ENCODE assay signal across 1 cellular context in the genomic region with DNA sequence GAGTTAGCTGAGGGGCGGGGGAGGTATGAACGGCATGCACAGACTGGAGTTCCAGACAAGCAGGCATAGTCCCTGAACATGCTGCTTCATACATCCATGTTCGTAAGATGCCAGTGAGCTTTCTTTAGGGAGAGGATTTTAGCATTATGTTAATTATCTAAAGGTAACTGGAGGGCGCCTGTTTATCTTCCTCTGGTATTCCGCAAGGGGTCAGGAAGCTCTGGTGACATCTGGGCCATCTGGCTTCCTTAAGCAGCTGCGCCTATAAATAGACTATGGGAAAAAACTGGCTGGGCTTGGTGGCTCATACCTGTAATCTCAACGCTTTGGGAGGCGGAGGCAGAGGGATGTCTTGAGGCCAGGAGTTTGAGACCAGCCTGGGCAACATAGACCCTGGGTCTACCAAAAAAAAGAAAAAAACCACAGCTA.
A peak's percentile ranks its signal among the peaks of the same experiment; 100 is the strongest.
TF ChIP-seq lines count a peak whose summit lies in the region.

No MANE protein-coding gene starts in this region.

TF ChIP-seq in K562, 482 proteins besides CTCF, POLR2A, EP300 and RAD21 (continued from another document and continues in another):
- TF ChIP-seq, protein P1, sequence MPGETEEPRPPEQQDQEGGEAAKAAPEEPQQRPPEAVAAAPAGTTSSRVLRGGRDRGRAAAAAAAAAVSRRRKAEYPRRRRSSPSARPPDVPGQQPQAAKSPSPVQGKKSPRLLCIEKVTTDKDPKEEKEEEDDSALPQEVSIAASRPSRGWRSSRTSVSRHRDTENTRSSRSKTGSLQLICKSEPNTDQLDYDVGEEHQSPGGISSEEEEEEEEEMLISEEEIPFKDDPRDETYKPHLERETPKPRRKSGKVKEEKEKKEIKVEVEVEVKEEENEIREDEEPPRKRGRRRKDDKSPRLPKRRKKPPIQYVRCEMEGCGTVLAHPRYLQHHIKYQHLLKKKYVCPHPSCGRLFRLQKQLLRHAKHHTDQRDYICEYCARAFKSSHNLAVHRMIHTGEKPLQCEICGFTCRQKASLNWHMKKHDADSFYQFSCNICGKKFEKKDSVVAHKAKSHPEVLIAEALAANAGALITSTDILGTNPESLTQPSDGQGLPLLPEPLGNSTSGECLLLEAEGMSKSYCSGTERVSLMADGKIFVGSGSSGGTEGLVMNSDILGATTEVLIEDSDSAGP (CRISPR knock-in tag; IDR thresholded peaks at IDR 0.05): no peak
- no peak for TF ChIP-seq NELFE (IDR thresholded peaks at IDR 0.05; ENCODE audit: insufficient read depth, insufficient read length)
- no peak for TF ChIP-seq TAF1 (IDR thresholded peaks at IDR 0.05; ENCODE audit: control insufficient read depth, extremely low read depth, insufficient read depth, low read length, severe bottlenecking)
- TF ChIP-seq CXXC5 (CRISPR knock-in tag; IDR thresholded peaks at IDR 0.05): peak; percentile 54
- TF ChIP-seq, protein P2, sequence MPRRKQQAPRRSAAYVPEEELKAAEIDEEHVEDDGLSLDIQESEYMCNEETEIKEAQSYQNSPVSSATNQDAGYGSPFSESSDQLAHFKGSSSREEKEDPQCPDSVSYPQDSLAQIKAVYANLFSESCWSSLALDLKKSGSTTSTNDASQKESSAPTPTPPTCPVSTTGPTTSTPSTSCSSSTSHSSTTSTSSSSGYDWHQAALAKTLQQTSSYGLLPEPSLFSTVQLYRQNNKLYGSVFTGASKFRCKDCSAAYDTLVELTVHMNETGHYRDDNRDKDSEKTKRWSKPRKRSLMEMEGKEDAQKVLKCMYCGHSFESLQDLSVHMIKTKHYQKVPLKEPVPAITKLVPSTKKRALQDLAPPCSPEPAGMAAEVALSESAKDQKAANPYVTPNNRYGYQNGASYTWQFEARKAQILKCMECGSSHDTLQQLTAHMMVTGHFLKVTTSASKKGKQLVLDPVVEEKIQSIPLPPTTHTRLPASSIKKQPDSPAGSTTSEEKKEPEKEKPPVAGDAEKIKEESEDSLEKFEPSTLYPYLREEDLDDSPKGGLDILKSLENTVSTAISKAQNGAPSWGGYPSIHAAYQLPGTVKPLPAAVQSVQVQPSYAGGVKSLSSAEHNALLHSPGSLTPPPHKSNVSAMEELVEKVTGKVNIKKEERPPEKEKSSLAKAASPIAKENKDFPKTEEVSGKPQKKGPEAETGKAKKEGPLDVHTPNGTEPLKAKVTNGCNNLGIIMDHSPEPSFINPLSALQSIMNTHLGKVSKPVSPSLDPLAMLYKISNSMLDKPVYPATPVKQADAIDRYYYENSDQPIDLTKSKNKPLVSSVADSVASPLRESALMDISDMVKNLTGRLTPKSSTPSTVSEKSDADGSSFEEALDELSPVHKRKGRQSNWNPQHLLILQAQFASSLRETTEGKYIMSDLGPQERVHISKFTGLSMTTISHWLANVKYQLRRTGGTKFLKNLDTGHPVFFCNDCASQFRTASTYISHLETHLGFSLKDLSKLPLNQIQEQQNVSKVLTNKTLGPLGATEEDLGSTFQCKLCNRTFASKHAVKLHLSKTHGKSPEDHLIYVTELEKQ (CRISPR knock-in tag; IDR thresholded peaks at IDR 0.05): no peak
- TF ChIP-seq, protein P3, sequence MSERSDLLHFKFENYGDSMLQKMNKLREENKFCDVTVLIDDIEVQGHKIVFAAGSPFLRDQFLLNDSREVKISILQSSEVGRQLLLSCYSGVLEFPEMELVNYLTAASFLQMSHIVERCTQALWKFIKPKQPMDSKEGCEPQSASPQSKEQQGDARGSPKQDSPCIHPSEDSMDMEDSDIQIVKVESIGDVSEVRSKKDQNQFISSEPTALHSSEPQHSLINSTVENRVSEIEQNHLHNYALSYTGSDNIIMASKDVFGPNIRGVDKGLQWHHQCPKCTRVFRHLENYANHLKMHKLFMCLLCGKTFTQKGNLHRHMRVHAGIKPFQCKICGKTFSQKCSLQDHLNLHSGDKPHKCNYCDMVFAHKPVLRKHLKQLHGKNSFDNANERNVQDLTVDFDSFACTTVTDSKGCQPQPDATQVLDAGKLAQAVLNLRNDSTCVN (CRISPR knock-in tag; IDR thresholded peaks at IDR 0.05): no peak
- TF ChIP-seq ZNF311 (CRISPR knock-in tag; IDR thresholded peaks at IDR 0.05): no peak
- TF ChIP-seq, protein P4, sequence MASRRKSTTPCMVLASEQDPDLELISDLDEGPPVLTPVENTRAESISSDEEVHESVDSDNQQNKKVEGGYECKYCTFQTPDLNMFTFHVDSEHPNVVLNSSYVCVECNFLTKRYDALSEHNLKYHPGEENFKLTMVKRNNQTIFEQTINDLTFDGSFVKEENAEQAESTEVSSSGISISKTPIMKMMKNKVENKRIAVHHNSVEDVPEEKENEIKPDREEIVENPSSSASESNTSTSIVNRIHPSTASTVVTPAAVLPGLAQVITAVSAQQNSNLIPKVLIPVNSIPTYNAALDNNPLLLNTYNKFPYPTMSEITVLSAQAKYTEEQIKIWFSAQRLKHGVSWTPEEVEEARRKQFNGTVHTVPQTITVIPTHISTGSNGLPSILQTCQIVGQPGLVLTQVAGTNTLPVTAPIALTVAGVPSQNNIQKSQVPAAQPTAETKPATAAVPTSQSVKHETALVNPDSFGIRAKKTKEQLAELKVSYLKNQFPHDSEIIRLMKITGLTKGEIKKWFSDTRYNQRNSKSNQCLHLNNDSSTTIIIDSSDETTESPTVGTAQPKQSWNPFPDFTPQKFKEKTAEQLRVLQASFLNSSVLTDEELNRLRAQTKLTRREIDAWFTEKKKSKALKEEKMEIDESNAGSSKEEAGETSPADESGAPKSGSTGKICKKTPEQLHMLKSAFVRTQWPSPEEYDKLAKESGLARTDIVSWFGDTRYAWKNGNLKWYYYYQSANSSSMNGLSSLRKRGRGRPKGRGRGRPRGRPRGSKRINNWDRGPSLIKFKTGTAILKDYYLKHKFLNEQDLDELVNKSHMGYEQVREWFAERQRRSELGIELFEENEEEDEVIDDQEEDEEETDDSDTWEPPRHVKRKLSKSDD (conservative IDR thresholded peaks at IDR 0.05; ENCODE audit: low read length): no peak
- TF ChIP-seq, protein P5, sequence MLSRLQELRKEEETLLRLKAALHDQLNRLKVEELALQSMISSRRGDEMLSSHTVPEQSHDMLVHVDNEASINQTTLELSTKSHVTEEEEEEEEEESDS (CRISPR knock-in tag; IDR thresholded peaks at IDR 0.05): no peak
- TF ChIP-seq, protein P6, sequence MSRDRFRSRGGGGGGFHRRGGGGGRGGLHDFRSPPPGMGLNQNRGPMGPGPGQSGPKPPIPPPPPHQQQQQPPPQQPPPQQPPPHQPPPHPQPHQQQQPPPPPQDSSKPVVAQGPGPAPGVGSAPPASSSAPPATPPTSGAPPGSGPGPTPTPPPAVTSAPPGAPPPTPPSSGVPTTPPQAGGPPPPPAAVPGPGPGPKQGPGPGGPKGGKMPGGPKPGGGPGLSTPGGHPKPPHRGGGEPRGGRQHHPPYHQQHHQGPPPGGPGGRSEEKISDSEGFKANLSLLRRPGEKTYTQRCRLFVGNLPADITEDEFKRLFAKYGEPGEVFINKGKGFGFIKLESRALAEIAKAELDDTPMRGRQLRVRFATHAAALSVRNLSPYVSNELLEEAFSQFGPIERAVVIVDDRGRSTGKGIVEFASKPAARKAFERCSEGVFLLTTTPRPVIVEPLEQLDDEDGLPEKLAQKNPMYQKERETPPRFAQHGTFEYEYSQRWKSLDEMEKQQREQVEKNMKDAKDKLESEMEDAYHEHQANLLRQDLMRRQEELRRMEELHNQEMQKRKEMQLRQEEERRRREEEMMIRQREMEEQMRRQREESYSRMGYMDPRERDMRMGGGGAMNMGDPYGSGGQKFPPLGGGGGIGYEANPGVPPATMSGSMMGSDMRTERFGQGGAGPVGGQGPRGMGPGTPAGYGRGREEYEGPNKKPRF (IDR thresholded peaks at IDR 0.05; ENCODE audit: low read depth, low read length): no peak
- TF ChIP-seq CCNT2 (IDR thresholded peaks at IDR 0.05; ENCODE audit: borderline replicate concordance, extremely low read depth, insufficient read length, low read depth, low read length): no peak
- no peak for TF ChIP-seq NONO (IDR thresholded peaks at IDR 0.05; ENCODE audit: low read depth in 2 of 2, low read length in 1 of 2)
- TF ChIP-seq NFYB (IDR thresholded peaks at IDR 0.05; ENCODE audit: extremely low read depth, insufficient read length): no peak
- no peak for TF ChIP-seq MCM3 (IDR thresholded peaks at IDR 0.05)
- no peak for TF ChIP-seq CAMTA2 (CRISPR knock-in tag; conservative IDR thresholded peaks at IDR 0.05)
- TF ChIP-seq ETV6 (IDR thresholded peaks at IDR 0.05; ENCODE audit: borderline replicate concordance in 1 of 2, low read depth in 2 of 2, low read length in 1 of 2): no peak
- no peak for TF ChIP-seq ETV6 (CRISPR knock-in tag; IDR thresholded peaks at IDR 0.05; ENCODE audit: borderline replicate concordance)
- TF ChIP-seq ELF4 (CRISPR knock-in tag; IDR thresholded peaks at IDR 0.05): peak; percentile 35; the same call in 1 of the 2 replicates
- peak; percentile 52 for TF ChIP-seq GATA2 (CRISPR knock-in tag; IDR thresholded peaks at IDR 0.05)
- TF ChIP-seq, protein P7, sequence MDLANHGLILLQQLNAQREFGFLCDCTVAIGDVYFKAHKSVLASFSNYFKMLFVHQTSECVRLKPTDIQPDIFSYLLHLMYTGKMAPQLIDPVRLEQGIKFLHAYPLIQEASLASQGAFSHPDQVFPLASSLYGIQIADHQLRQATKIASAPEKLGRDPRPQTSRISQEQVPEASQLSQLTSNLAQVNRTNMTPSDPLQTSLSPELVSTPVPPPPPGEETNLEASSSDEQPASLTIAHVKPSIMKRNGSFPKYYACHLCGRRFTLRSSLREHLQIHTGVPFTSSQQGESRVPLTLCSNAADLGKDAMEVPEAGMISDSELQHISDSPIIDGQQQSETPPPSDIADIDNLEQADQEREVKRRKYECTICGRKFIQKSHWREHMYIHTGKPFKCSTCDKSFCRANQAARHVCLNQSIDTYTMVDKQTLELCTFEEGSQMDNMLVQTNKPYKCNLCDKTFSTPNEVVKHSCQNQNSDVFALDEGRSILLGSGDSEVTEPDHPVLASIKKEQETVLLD (IDR thresholded peaks at IDR 0.05): no peak
- TF ChIP-seq ZNF253 (CRISPR knock-in tag; conservative IDR thresholded peaks at IDR 0.05): no peak
- TF ChIP-seq MAFK (IDR thresholded peaks at IDR 0.05; ENCODE audit: low read length): no peak
- no peak; the same call in 1 of the 2 replicates for TF ChIP-seq ZEB2 (IDR thresholded peaks at IDR 0.05)
- peak; percentile 86 for TF ChIP-seq CBFA2T2 (conservative IDR thresholded peaks at IDR 0.05)
- TF ChIP-seq ZNF133 (CRISPR knock-in tag; IDR thresholded peaks at IDR 0.05): no peak
- TF ChIP-seq MCM7 (IDR thresholded peaks at IDR 0.05): no peak
- TF ChIP-seq, protein P8, sequence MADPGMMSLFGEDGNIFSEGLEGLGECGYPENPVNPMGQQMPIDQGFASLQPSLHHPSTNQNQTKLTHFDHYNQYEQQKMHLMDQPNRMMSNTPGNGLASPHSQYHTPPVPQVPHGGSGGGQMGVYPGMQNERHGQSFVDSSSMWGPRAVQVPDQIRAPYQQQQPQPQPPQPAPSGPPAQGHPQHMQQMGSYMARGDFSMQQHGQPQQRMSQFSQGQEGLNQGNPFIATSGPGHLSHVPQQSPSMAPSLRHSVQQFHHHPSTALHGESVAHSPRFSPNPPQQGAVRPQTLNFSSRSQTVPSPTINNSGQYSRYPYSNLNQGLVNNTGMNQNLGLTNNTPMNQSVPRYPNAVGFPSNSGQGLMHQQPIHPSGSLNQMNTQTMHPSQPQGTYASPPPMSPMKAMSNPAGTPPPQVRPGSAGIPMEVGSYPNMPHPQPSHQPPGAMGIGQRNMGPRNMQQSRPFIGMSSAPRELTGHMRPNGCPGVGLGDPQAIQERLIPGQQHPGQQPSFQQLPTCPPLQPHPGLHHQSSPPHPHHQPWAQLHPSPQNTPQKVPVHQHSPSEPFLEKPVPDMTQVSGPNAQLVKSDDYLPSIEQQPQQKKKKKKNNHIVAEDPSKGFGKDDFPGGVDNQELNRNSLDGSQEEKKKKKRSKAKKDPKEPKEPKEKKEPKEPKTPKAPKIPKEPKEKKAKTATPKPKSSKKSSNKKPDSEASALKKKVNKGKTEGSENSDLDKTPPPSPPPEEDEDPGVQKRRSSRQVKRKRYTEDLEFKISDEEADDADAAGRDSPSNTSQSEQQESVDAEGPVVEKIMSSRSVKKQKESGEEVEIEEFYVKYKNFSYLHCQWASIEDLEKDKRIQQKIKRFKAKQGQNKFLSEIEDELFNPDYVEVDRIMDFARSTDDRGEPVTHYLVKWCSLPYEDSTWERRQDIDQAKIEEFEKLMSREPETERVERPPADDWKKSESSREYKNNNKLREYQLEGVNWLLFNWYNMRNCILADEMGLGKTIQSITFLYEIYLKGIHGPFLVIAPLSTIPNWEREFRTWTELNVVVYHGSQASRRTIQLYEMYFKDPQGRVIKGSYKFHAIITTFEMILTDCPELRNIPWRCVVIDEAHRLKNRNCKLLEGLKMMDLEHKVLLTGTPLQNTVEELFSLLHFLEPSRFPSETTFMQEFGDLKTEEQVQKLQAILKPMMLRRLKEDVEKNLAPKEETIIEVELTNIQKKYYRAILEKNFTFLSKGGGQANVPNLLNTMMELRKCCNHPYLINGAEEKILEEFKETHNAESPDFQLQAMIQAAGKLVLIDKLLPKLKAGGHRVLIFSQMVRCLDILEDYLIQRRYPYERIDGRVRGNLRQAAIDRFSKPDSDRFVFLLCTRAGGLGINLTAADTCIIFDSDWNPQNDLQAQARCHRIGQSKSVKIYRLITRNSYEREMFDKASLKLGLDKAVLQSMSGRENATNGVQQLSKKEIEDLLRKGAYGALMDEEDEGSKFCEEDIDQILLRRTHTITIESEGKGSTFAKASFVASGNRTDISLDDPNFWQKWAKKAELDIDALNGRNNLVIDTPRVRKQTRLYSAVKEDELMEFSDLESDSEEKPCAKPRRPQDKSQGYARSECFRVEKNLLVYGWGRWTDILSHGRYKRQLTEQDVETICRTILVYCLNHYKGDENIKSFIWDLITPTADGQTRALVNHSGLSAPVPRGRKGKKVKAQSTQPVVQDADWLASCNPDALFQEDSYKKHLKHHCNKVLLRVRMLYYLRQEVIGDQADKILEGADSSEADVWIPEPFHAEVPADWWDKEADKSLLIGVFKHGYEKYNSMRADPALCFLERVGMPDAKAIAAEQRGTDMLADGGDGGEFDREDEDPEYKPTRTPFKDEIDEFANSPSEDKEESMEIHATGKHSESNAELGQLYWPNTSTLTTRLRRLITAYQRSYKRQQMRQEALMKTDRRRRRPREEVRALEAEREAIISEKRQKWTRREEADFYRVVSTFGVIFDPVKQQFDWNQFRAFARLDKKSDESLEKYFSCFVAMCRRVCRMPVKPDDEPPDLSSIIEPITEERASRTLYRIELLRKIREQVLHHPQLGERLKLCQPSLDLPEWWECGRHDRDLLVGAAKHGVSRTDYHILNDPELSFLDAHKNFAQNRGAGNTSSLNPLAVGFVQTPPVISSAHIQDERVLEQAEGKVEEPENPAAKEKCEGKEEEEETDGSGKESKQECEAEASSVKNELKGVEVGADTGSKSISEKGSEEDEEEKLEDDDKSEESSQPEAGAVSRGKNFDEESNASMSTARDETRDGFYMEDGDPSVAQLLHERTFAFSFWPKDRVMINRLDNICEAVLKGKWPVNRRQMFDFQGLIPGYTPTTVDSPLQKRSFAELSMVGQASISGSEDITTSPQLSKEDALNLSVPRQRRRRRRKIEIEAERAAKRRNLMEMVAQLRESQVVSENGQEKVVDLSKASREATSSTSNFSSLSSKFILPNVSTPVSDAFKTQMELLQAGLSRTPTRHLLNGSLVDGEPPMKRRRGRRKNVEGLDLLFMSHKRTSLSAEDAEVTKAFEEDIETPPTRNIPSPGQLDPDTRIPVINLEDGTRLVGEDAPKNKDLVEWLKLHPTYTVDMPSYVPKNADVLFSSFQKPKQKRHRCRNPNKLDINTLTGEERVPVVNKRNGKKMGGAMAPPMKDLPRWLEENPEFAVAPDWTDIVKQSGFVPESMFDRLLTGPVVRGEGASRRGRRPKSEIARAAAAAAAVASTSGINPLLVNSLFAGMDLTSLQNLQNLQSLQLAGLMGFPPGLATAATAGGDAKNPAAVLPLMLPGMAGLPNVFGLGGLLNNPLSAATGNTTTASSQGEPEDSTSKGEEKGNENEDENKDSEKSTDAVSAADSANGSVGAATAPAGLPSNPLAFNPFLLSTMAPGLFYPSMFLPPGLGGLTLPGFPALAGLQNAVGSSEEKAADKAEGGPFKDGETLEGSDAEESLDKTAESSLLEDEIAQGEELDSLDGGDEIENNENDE (IDR thresholded peaks at IDR 0.05; ENCODE audit: low read depth, low read length): no peak
- TF ChIP-seq KHSRP (IDR thresholded peaks at IDR 0.05): no peak
- TF ChIP-seq MAFF (IDR thresholded peaks at IDR 0.05; ENCODE audit: low read length): no peak
- TF ChIP-seq CEBPG (CRISPR knock-in tag; IDR thresholded peaks at IDR 0.05): no peak
- TF ChIP-seq CEBPG (tag; conservative IDR thresholded peaks at IDR 0.05 in 1 of 2, IDR thresholded peaks at IDR 0.05 in 1 of 2): 0 out of 4 replicates have a peak, but pooled peaks of 1 of the 2 experiments have one; percentile 48
